In the genomic region with DNA sequence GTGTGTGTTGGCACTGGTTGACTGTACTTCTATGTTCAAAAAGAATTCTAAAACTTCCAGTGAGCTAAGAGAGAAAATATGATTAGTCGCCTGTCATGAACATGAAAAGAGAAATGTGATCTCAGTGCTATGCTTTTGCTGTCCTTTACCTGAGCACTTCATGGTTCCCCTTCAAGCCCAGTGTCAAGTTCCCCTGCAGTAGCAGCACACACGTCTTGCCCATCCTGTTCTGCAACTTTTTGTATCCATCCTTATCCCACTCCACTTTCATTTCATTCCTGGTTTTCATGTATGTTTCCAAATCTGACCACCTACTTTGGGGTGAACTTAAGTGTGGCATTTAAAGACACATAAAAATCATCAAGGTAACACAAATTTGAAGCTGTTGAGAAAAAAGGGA, we compare ENCODE assay signal across 27 cellular contexts.
"Had no signal": no experiment of that assay in that cellular context is flagged by ENCODE, and none has a peak within 500 bp of the region (broad histone marks: within the 10 kb centered on the region; RNA-seq: fewer than 3 reads in every experiment).

No MANE protein-coding gene starts in this region.

- FAIRE-seq: bronchial epithelial cell, keratinocyte, pancreas had no signal

- H3K27me3 ChIP-seq: esophagus squamous epithelium, heart right ventricle, pancreas, uterus had no signal

- H3K36me3 ChIP-seq: esophagus squamous epithelium, heart right ventricle, pancreas, prostate gland, thoracic aorta, uterus had no signal

- H3K27ac ChIP-seq: epithelial cell of prostate, esophagus squamous epithelium, heart right ventricle, pancreas, prostate gland, skin epidermis, thoracic aorta, uterus had no signal

- DNase-seq: activated CD4-positive, alpha-beta T cell treated with anti-CD3 and anti-CD28 coated beads for 4 hours; activated CD4-positive, alpha-beta T cell treated with anti-CD3 and anti-CD28 coated beads, Interleukin-2, amount 50 U/mL, for 4 hours; activated CD4-positive, CD25-positive, alpha-beta regulatory T cell; activated naive CD4-positive, alpha-beta T cell; activated T-cell treated with anti-CD3 and anti-CD28 coated beads for 4 hours; activated T-cell treated with anti-CD3 and anti-CD28 coated beads, Interleukin-2, amount 50 U/mL, for 72 hours; esophagus squamous epithelium; foreskin melanocyte; heart right ventricle; left cardiac atrium; left ventricle myocardium superior; midbrain; naive thymus-derived CD4-positive, alpha-beta T cell; pancreas; retina; stimulated activated CD4-positive, alpha-beta T cell treated with anti-CD3 and anti-CD28 coated beads, Interleukin-12 subunit alpha, Interleukin-12 subunit beta, amount 100 ng/mL, for 4 hours; stimulated activated CD4-positive, alpha-beta T cell treated with anti-CD3 and anti-CD28 coated beads, Interleukin-4, amount 100 ng/mL, for 1 hour; stimulated activated naive CD8-positive, alpha-beta T cell treated with anti-CD3 and anti-CD28 coated beads, Interleukin-15, Interleukin-2, amounts not matched to agents 100 U/mL and 50 U/mL, for 24 hours; uterus had no signal

- ATAC-seq: activated naive CD4-positive, alpha-beta T cell treated with anti-CD3 and anti-CD28 coated beads, Interleukin-2, amount 50 U/mL, for 72 hours; activated T-cell treated with anti-CD3 and anti-CD28 coated beads, Interleukin-2, amount 50 U/mL, for 72 hours; heart right ventricle; left cardiac atrium; left ventricle myocardium superior; naive thymus-derived CD4-positive, alpha-beta T cell; pancreas; sciatic nerve; stimulated activated naive CD8-positive, alpha-beta T cell treated with anti-CD3 and anti-CD28 coated beads, Interleukin-15, Interleukin-2, amounts not matched to agents 100 U/mL and 50 U/mL, for 24 hours had no signal

- H3K4me1 ChIP-seq: esophagus squamous epithelium, heart right ventricle, pancreas, prostate gland, uterus had no signal

- H3K9me3 ChIP-seq: esophagus squamous epithelium, pancreas, prostate gland, thoracic aorta, uterus had no signal

- H3K4me3 ChIP-seq: esophagus squamous epithelium, heart right ventricle, pancreas, prostate gland, skin epidermis, thoracic aorta, uterus had no signal
